In the genomic region with DNA sequence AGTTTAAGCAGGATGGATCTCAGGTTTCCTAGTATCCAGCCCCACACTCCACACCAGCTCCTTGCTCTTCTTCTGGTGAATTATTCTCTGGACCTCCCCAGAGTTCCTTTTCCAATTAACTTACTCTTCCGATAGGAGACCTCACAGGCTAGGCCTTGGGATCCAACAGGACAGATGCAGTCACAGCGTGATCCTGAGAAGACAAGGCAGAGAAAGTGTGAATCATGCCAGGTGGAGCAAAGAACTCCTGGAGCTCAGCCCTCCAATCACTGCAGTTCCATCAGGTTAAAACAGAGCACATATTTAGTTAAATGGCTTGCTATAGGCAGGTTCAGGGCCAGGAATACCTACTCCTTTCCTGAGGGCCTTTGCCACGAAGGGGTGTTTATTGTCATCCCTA, we compare ENCODE assay signal across 17 cellular contexts. TPM values are rescaled to one million over a fixed set of nuclear protein-coding genes. Genes with fewer than 3 reads are reported as not detected.
DNase-seq lines count a peak whose midpoint lies in the region; ATAC-seq lines count a peak whose summit lies in the region.
"Had no signal": no experiment of that assay in that cellular context is flagged by ENCODE, and none has a peak within 500 bp of the region (broad histone marks: within the 10 kb centered on the region; RNA-seq: fewer than 3 reads in every experiment).

No MANE protein-coding gene starts in this region.

- H3K27ac Mint-ChIP-seq in activated naive CD8-positive, alpha-beta T cell treated with anti-CD3 and anti-CD28 coated beads, Interleukin-2, amount 50 U/mL, for 24 hours, result no peak overlapping the region
- H3K27ac Mint-ChIP-seq: CD14-positive monocyte; CD4-positive, alpha-beta memory T cell; IgD-negative memory B cell had no signal

- peaks cover 3% of the 10 kb centered on the region for H3K27me3 Mint-ChIP-seq in activated naive CD8-positive, alpha-beta T cell treated with anti-CD3 and anti-CD28 coated beads, Interleukin-2, amount 50 U/mL, for 24 hours

- ATAC-seq in activated naive CD8-positive, alpha-beta T cell treated with anti-CD3 and anti-CD28 coated beads, Interleukin-2, amount 50 U/mL, for 24 hours, result no peak
- ATAC-seq: HepG2 had no signal

- H3K4me3 Mint-ChIP-seq in activated naive CD8-positive, alpha-beta T cell treated with anti-CD3 and anti-CD28 coated beads, Interleukin-2, amount 50 U/mL, for 24 hours, result no peak overlapping the region
- H3K4me3 Mint-ChIP-seq: CD14-positive monocyte; CD4-positive, alpha-beta memory T cell; H9; IgD-negative memory B cell had no signal

- DNase-seq in NCI-H2171 treated with DMSO at 0.1 percent for 48 hours (lab: John Stamatoyannopoulos, UW), result peak; percentile 17
- DNase-seq in NCI-H2171 (lab: John Stamatoyannopoulos, UW), result no peak
- peak; percentile 79 for DNase-seq in cerebellum (ENCODE audit: low spot score)
- peak; percentile 49 for DNase-seq in islet precursor cell
- no peak for DNase-seq in activated naive CD8-positive, alpha-beta T cell treated with anti-CD3 and anti-CD28 coated beads, Interleukin-2, amount 50 U/mL, for 24 hours
- no peak for DNase-seq in stimulated activated CD4-positive, alpha-beta T cell treated with anti-CD3 and anti-CD28 coated beads, Interleukin-4, amount 100 ng/mL, for 1 hour
- DNase-seq in activated CD4-positive, alpha-beta T cell treated with anti-CD3 and anti-CD28 coated beads for 4 hours, result no peak
- no peak for DNase-seq in GOT3 (lab: John Stamatoyannopoulos, UW)
- DNase-seq: 8988T; CD4-positive, alpha-beta memory T cell; DMS53; GDM1; H9 had no signal

- no peaks in the 10 kb centered on the region for H3K4me1 Mint-ChIP-seq in activated naive CD8-positive, alpha-beta T cell treated with anti-CD3 and anti-CD28 coated beads, Interleukin-2, amount 50 U/mL, for 24 hours
- H3K4me1 Mint-ChIP-seq: CD14-positive monocyte; CD4-positive, alpha-beta memory T cell; IgD-negative memory B cell had no signal

- no peaks in the 10 kb centered on the region for H3K36me3 Mint-ChIP-seq in activated naive CD8-positive, alpha-beta T cell treated with anti-CD3 and anti-CD28 coated beads, Interleukin-2, amount 50 U/mL, for 24 hours (ENCODE audit: low read depth)
- H3K36me3 Mint-ChIP-seq: CD14-positive monocyte; CD4-positive, alpha-beta memory T cell had no signal

- H3K9me3 Mint-ChIP-seq in activated naive CD8-positive, alpha-beta T cell treated with anti-CD3 and anti-CD28 coated beads, Interleukin-2, amount 50 U/mL, for 24 hours, result no peaks in the 10 kb centered on the region

RNA-seq across cellular contexts. Expression of a gene that starts 34.1 kb away (rescaled TPM):
- not detected for total RNA-seq in cerebellum
- total RNA-seq: CD4-positive, alpha-beta memory T cell; H1; H9 had no signal

Comparison
In these comparisons a context has a peak if more than half of its experiments do, and no peak if none do; other contexts are left out.
1. DNase-seq: peak in NCI-H2171 treated with DMSO at 0.1 percent for 48 hours (single experiment), cerebellum (single experiment) and islet precursor cell (single experiment); none in NCI-H2171 (single experiment), activated naive CD8-positive, alpha-beta T cell treated with anti-CD3 and anti-CD28 coated beads, Interleukin-2, amount 50 U/mL, for 24 hours (single experiment), stimulated activated CD4-positive, alpha-beta T cell treated with anti-CD3 and anti-CD28 coated beads, Interleukin-4, amount 100 ng/mL, for 1 hour (single experiment), activated CD4-positive, alpha-beta T cell treated with anti-CD3 and anti-CD28 coated beads for 4 hours (0 of 2) and GOT3 (single experiment).